8 cellular contexts compared by ENCODE assay signal in the genomic region with DNA sequence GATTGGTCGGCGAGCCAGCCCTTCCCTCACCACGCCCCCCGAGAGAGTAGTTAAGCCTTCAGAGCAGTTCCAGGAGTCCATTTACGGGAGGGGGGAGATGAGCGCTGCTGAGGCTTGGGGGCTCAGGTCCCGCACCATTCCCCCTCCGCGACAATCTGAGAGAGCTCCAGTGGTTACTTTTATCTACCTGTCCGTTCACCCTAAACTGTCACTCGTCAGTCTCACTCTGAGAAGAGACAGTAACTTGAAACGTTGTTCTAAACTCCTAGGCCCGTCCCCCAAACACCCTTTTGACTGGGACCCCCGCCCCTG. TPM values are rescaled to one million over a fixed set of nuclear protein-coding genes. Genes with fewer than 3 reads are reported as not detected.
A peak's percentile ranks its signal among the peaks of the same experiment; 100 is the strongest.
DNase-seq lines count a peak whose midpoint lies in the region; ATAC-seq and TF ChIP-seq lines count a peak whose summit lies in the region.

No MANE protein-coding gene starts in this region.

- H3K27ac Mint-ChIP-seq in activated CD4-positive, alpha-beta T cell treated with anti-CD3 and anti-CD28 coated beads for 36 hours, result peak overlapping the region; percentile 76
- peak overlapping the region; percentile 94 for H3K27ac Mint-ChIP-seq in activated T-helper 1 cell treated with anti-CD3 and anti-CD28 coated beads, Interleukin-12 subunit alpha, Interleukin-12 subunit beta, Interleukin-2, Interleukin-4 antibody, amounts not matched to agents 30 ng/mL and 10 ng/mL and 1 ng/mL, durations not matched to agents 14 hours and 24 hours and 36 hours

- POLR2A ChIA-PET in activated CD4-positive, alpha-beta T cell treated with anti-CD3 and anti-CD28 coated beads for 36 hours (lab: Charles Lee), result interaction anchor here (0.6 to 3.3 kb wide), 4 partner anchors 9 to 262 kb away, joined by 3 to 26 read pairs (median 4); no protein-coding TSS in a partner anchor

- peak overlapping the region; percentile 65 for H3K4me3 ChIP-seq in cardiac muscle cell

- H3K27me3 Mint-ChIP-seq in activated CD4-positive, alpha-beta T cell treated with anti-CD3 and anti-CD28 coated beads for 36 hours, result peaks cover 14% of the 10 kb centered on the region
- peaks cover 37% of the 10 kb centered on the region for H3K27me3 Mint-ChIP-seq in activated T-helper 1 cell treated with anti-CD3 and anti-CD28 coated beads, Interleukin-12 subunit alpha, Interleukin-12 subunit beta, Interleukin-2, Interleukin-4 antibody, amounts not matched to agents 30 ng/mL and 10 ng/mL and 1 ng/mL, durations not matched to agents 14 hours and 24 hours and 36 hours (ENCODE audit: insufficient read depth)

- H3K27me3 ChIP-seq in cardiac muscle cell, result no peaks in the 10 kb centered on the region

- DNase-seq in activated CD4-positive, alpha-beta T cell treated with anti-CD3 and anti-CD28 coated beads for 36 hours, result peak; percentile 86
- DNase-seq in activated CD4-positive, alpha-beta T cell treated with anti-CD3 and anti-CD28 coated beads for 1 hour, result no peak
- DNase-seq in Kasumi-1 (lab: John Stamatoyannopoulos, UW) (peak; percentile 82 to 88), cardiac muscle cell (ENCODE audit: low read depth in 1 of 2, low spot score in 1 of 2) (peak in 1 of 2 donors; percentile 95), sciatic nerve (ENCODE audit: low spot score) (no peak)
- no peak for DNase-seq in activated T-helper 1 cell treated with anti-CD3 and anti-CD28 coated beads, Interleukin-12 subunit alpha, Interleukin-12 subunit beta, Interleukin-2, Interleukin-4 antibody, amounts not matched to agents 30 ng/mL and 10 ng/mL and 1 ng/mL, durations not matched to agents 14 hours and 24 hours and 36 hours (ENCODE audit: low spot score)

- TF ChIP-seq CTCF in cardiac muscle cell (IDR thresholded peaks at IDR 0.05; ENCODE audit: low read depth, low read length), result no peak

- CTCF ChIA-PET in activated CD4-positive, alpha-beta T cell treated with anti-CD3 and anti-CD28 coated beads for 36 hours (lab: Charles Lee), result interaction anchor here (1.0 to 4.8 kb wide), 5 partner anchors 9 to 32 kb away, joined by 3 to 57 read pairs (median 8); no protein-coding TSS in a partner anchor

- H3K4me3 Mint-ChIP-seq in activated CD4-positive, alpha-beta T cell treated with anti-CD3 and anti-CD28 coated beads for 36 hours, result peak overlapping the region; percentile 78
- peak overlapping the region; percentile 92 for H3K4me3 Mint-ChIP-seq in activated T-helper 1 cell treated with anti-CD3 and anti-CD28 coated beads, Interleukin-12 subunit alpha, Interleukin-12 subunit beta, Interleukin-2, Interleukin-4 antibody, amounts not matched to agents 30 ng/mL and 10 ng/mL and 1 ng/mL, durations not matched to agents 14 hours and 24 hours and 36 hours

- H3K9me3 Mint-ChIP-seq in activated CD4-positive, alpha-beta T cell treated with anti-CD3 and anti-CD28 coated beads for 36 hours (ENCODE audit: low read depth), result no peaks in the 10 kb centered on the region
- H3K9me3 Mint-ChIP-seq in activated T-helper 1 cell treated with anti-CD3 and anti-CD28 coated beads, Interleukin-12 subunit alpha, Interleukin-12 subunit beta, Interleukin-2, Interleukin-4 antibody, amounts not matched to agents 30 ng/mL and 10 ng/mL and 1 ng/mL, durations not matched to agents 14 hours and 24 hours and 36 hours, result no peaks in the 10 kb centered on the region

- peaks cover 14% of the 10 kb centered on the region for H3K4me1 ChIP-seq in cardiac muscle cell (ENCODE audit: low read depth)

- H3K9me3 ChIP-seq in cardiac muscle cell (ENCODE audit: low read depth), result no peaks in the 10 kb centered on the region

- H3K4me1 Mint-ChIP-seq in activated CD4-positive, alpha-beta T cell treated with anti-CD3 and anti-CD28 coated beads for 36 hours, result peaks cover 30% of the 10 kb centered on the region
- peaks cover 40% of the 10 kb centered on the region for H3K4me1 Mint-ChIP-seq in activated T-helper 1 cell treated with anti-CD3 and anti-CD28 coated beads, Interleukin-12 subunit alpha, Interleukin-12 subunit beta, Interleukin-2, Interleukin-4 antibody, amounts not matched to agents 30 ng/mL and 10 ng/mL and 1 ng/mL, durations not matched to agents 14 hours and 24 hours and 36 hours (ENCODE audit: low read depth)

- peak; percentile 47 for ATAC-seq in activated CD4-positive, alpha-beta T cell treated with anti-CD3 and anti-CD28 coated beads for 36 hours
- ATAC-seq in sciatic nerve (peak; percentile 86), GM21526 (IDR thresholded peaks at IDR 0.05; ENCODE audit: low FRiP score, unreplicated experiment) (no peak), HG02840 (IDR thresholded peaks at IDR 0.05; ENCODE audit: low FRiP score, unreplicated experiment) (no peak)

- H3K36me3 Mint-ChIP-seq in activated CD4-positive, alpha-beta T cell treated with anti-CD3 and anti-CD28 coated beads for 36 hours (ENCODE audit: low read depth), result peaks cover 25% of the 10 kb centered on the region
- peaks cover 18% of the 10 kb centered on the region for H3K36me3 Mint-ChIP-seq in activated T-helper 1 cell treated with anti-CD3 and anti-CD28 coated beads, Interleukin-12 subunit alpha, Interleukin-12 subunit beta, Interleukin-2, Interleukin-4 antibody, amounts not matched to agents 30 ng/mL and 10 ng/mL and 1 ng/mL, durations not matched to agents 14 hours and 24 hours and 36 hours (ENCODE audit: low read depth)

- intact Hi-C loops in activated CD4-positive, alpha-beta T cell treated with anti-CD3 and anti-CD28 coated beads for 36 hours (cut with DNase I, micrococcal nuclease), result loop anchor here (1.0 to 5.0 kb wide), 13 partner anchors 9 to 1643 kb away; a partner anchor contains a TSS
- intact Hi-C loops in activated T-helper 1 cell treated with anti-CD3 and anti-CD28 coated beads, Interleukin-12 subunit alpha, Interleukin-12 subunit beta, Interleukin-2, Interleukin-4 antibody, amounts not matched to agents 30 ng/mL and 10 ng/mL and 1 ng/mL, durations not matched to agents 14 hours and 24 hours and 36 hours (cut with micrococcal nuclease), result loop anchor here (1.0 kb wide), 2 partner anchors 9 to 115 kb away; a partner anchor contains a TSS
- intact Hi-C loops in sciatic nerve (cut with DNase I), result no loop called here

- no peaks in the 10 kb centered on the region for H3K36me3 ChIP-seq in cardiac muscle cell

- H3K27ac ChIP-seq in cardiac muscle cell, result peak overlapping the region; percentile 88

RNA-seq across cellular contexts. Expression of a gene that starts 2.0 kb away (rescaled TPM):
- 1 to 10 TPM; 7.3 to 7.7 TPM for total RNA-seq in activated CD4-positive, alpha-beta T cell treated with anti-CD3 and anti-CD28 coated beads for 36 hours
- total RNA-seq in activated T-helper 1 cell treated with anti-CD3 and anti-CD28 coated beads, Interleukin-12 subunit alpha, Interleukin-12 subunit beta, Interleukin-2, Interleukin-4 antibody, amounts not matched to agents 30 ng/mL and 10 ng/mL and 1 ng/mL, durations not matched to agents 14 hours and 24 hours and 36 hours, result 16.8 and 17.2 TPM in 2 replicates
- total RNA-seq in cardiac muscle cell (0.88 and 4.5 TPM in 2 replicates), sciatic nerve (3.7 TPM)
- 1.7 and 3.0 TPM in 2 replicates for polyA plus RNA-seq in cardiac muscle cell

RNA-seq across cellular contexts. Expression of a gene that starts 27.1 kb away (rescaled TPM):
- 1 to 10 TPM; 2.0 to 3.2 TPM for total RNA-seq in activated CD4-positive, alpha-beta T cell treated with anti-CD3 and anti-CD28 coated beads for 36 hours
- 3.0 and 4.1 TPM in 2 replicates for total RNA-seq in activated T-helper 1 cell treated with anti-CD3 and anti-CD28 coated beads, Interleukin-12 subunit alpha, Interleukin-12 subunit beta, Interleukin-2, Interleukin-4 antibody, amounts not matched to agents 30 ng/mL and 10 ng/mL and 1 ng/mL, durations not matched to agents 14 hours and 24 hours and 36 hours
- total RNA-seq in cardiac muscle cell (43.7 and 56.5 TPM in 2 replicates), sciatic nerve (4.0 TPM)
- polyA plus RNA-seq in cardiac muscle cell, result 92.2 and 111 TPM in 2 replicates

RNA-seq across cellular contexts. Expression of a gene that starts 28.5 kb away (rescaled TPM):
- 1 to 10 TPM; 2.8 to 3.1 TPM for total RNA-seq in activated CD4-positive, alpha-beta T cell treated with anti-CD3 and anti-CD28 coated beads for 36 hours
- 1.0 and 1.3 TPM in 2 replicates for total RNA-seq in activated T-helper 1 cell treated with anti-CD3 and anti-CD28 coated beads, Interleukin-12 subunit alpha, Interleukin-12 subunit beta, Interleukin-2, Interleukin-4 antibody, amounts not matched to agents 30 ng/mL and 10 ng/mL and 1 ng/mL, durations not matched to agents 14 hours and 24 hours and 36 hours
- 1.3 and 2.9 TPM in 2 replicates for total RNA-seq in cardiac muscle cell
- polyA plus RNA-seq in cardiac muscle cell, result 1.2 and 4.0 TPM in 2 replicates
- total RNA-seq in sciatic nerve, result 1.8 TPM

RNA-seq across cellular contexts. Expression of a gene that starts 37.5 kb away (rescaled TPM):
- 100 to 1,000 TPM; 152 to 153 TPM for total RNA-seq in activated CD4-positive, alpha-beta T cell treated with anti-CD3 and anti-CD28 coated beads for 36 hours
- 234 and 235 TPM in 2 replicates for total RNA-seq in activated T-helper 1 cell treated with anti-CD3 and anti-CD28 coated beads, Interleukin-12 subunit alpha, Interleukin-12 subunit beta, Interleukin-2, Interleukin-4 antibody, amounts not matched to agents 30 ng/mL and 10 ng/mL and 1 ng/mL, durations not matched to agents 14 hours and 24 hours and 36 hours
- total RNA-seq in cardiac muscle cell, result 91.6 and 95.8 TPM in 2 replicates
- polyA plus RNA-seq in cardiac muscle cell, result 72.4 and 83.3 TPM in 2 replicates
- total RNA-seq in sciatic nerve, result 72.1 TPM

RNA-seq across cellular contexts. Expression of a gene that starts 46.1 kb away (rescaled TPM):
- 10 to 100 TPM; 58.1 to 71.8 TPM for total RNA-seq in activated CD4-positive, alpha-beta T cell treated with anti-CD3 and anti-CD28 coated beads for 36 hours
- 143 and 152 TPM in 2 replicates for total RNA-seq in activated T-helper 1 cell treated with anti-CD3 and anti-CD28 coated beads, Interleukin-12 subunit alpha, Interleukin-12 subunit beta, Interleukin-2, Interleukin-4 antibody, amounts not matched to agents 30 ng/mL and 10 ng/mL and 1 ng/mL, durations not matched to agents 14 hours and 24 hours and 36 hours
- 120 and 164 TPM in 2 replicates for total RNA-seq in cardiac muscle cell
- polyA plus RNA-seq in cardiac muscle cell, result 138 and 169 TPM in 2 replicates
- 58.6 TPM for total RNA-seq in sciatic nerve

Comparison
In these comparisons a context has a peak if more than half of its experiments do, and no peak if none do; other contexts are left out.
1. DNase-seq: peak in activated CD4-positive, alpha-beta T cell treated with anti-CD3 and anti-CD28 coated beads for 36 hours (single experiment) and Kasumi-1 (2 of 2); none in activated CD4-positive, alpha-beta T cell treated with anti-CD3 and anti-CD28 coated beads for 1 hour (single experiment), activated T-helper 1 cell treated with anti-CD3 and anti-CD28 coated beads, Interleukin-12 subunit alpha, Interleukin-12 subunit beta, Interleukin-2, Interleukin-4 antibody, amounts not matched to agents 30 ng/mL and 10 ng/mL and 1 ng/mL, durations not matched to agents 14 hours and 24 hours and 36 hours (single experiment) and sciatic nerve (single experiment).
2. ATAC-seq: peak in activated CD4-positive, alpha-beta T cell treated with anti-CD3 and anti-CD28 coated beads for 36 hours (single experiment) and sciatic nerve (single experiment); none in GM21526 (single experiment) and HG02840 (single experiment).